Comparison of ENCODE assay signal across 14 cellular contexts in the genomic region with DNA sequence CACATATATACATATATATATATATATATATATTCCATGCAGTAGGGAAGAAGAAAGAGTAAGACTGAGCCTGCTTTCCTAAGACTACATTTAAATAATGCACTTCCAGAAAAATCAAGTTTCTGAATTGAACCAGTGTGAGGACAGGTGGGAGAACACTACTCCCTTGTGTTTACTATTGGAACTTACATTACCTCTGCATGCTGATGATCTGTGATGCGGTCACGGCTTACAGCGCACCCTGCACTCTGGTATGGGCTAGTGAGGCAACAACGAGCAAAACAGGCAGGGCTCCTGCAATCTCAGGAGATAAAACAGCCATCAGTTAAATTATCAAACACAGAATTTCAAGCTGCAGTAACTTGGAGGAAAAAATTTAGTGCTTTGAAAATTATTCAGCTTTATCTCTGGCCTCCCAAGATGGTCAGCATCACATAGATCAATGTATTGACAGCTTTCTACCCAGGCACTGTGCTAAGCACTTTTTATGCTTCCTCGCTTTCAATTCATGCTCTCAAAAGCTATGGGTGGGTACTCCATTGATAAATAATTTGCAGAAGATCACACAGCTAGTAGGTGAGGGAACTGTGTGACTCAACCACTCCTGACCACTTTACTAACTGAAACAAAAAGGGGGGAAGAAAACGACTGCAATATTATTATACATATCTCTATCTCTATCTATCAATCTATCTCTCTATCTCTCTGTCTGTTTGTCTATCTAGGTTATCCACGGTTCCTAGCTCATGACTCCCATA. TPM values are rescaled to one million over a fixed set of nuclear protein-coding genes. Genes with fewer than 3 reads are reported as not detected.
DNase-seq lines count a peak whose midpoint lies in the region; ATAC-seq, FAIRE-seq and TF ChIP-seq lines count a peak whose summit lies in the region.
"Had no signal": no experiment of that assay in that cellular context is flagged by ENCODE, and none has a peak within 500 bp of the region (broad histone marks: within the 10 kb centered on the region; RNA-seq: fewer than 3 reads in every experiment).

No MANE protein-coding gene starts in this region.

- H3K79me1 ChIP-seq in H9 (ENCODE audit: insufficient read depth, low read depth, low read length, poor library complexity, severe bottlenecking), result no peaks in the 10 kb centered on the region

- H2BK15ac ChIP-seq in H9 (ENCODE audit: low read depth, low read length), result no peak overlapping the region

- H2AFZ ChIP-seq in H9 (ENCODE audit: low read length) (no peak overlapping the region), SK-N-SH (ENCODE audit: low read depth) (no peak overlapping the region; the same call in 1 of the 2 replicates)

- H3F3A ChIP-seq in SK-N-SH (replicated peaks; ENCODE audit: insufficient read depth), result peaks cover 7% of the 10 kb centered on the region

- H4K20me1 ChIP-seq in H9 (ENCODE audit: control insufficient read depth, insufficient read depth, insufficient read length), result no peaks in the 10 kb centered on the region
- no peaks in the 10 kb centered on the region for H4K20me1 ChIP-seq in SK-N-SH (ENCODE audit: insufficient read depth)

- H3K56ac ChIP-seq in H9 (ENCODE audit: insufficient read length, low read depth, low read length), result no peak overlapping the region

- POLR2A ChIA-PET in SK-N-SH (lab: Yijun Ruan, JAX), result interaction anchor here (0.7 kb wide), 1 partner anchor 89 kb away, joined by 3 read pairs; no protein-coding TSS in a partner anchor

- no peak overlapping the region for H2BK20ac ChIP-seq in H9 (ENCODE audit: low read depth, low read length, poor library complexity, severe bottlenecking)

- H3K4me3 Mint-ChIP-seq in H9, result no peak overlapping the region
- no peak overlapping the region for H3K4me3 Mint-ChIP-seq in progenitor cell of endocrine pancreas (ENCODE audit: low read depth)
- H3K4me3 Mint-ChIP-seq: activated CD8-positive, alpha-beta memory T cell treated with anti-CD3 and anti-CD28 coated beads, Interleukin-2, amount 10 ng/mL, durations not matched to agents 7 days and 5 days; activated naive CD8-positive, alpha-beta T cell treated with anti-CD3 and anti-CD28 coated beads for 36 hours had no signal

- H3K27ac Mint-ChIP-seq in H9 (no peak overlapping the region), progenitor cell of endocrine pancreas (peak overlapping the region; percentile 62)
- H3K27ac Mint-ChIP-seq: activated CD8-positive, alpha-beta memory T cell treated with anti-CD3 and anti-CD28 coated beads, Interleukin-2, amount 10 ng/mL, durations not matched to agents 7 days and 5 days; activated naive CD8-positive, alpha-beta T cell treated with anti-CD3 and anti-CD28 coated beads for 36 hours had no signal

- no peak overlapping the region for H2AK5ac ChIP-seq in H9 (ENCODE audit: insufficient read length, low read length)

- H3K4me2 ChIP-seq in H9 (ENCODE audit: insufficient read depth, insufficient read length, low read length) (no peak overlapping the region), SK-N-SH (no peak overlapping the region)

- H3K36me3 Mint-ChIP-seq in H9 (ENCODE audit: insufficient read depth in 1 of 3, low read depth in 3 of 3) (peaks cover 0 to 11% (median 4%) of the 10 kb centered on the region in 3 experiments; a peak in 4 of 7 replicates), progenitor cell of endocrine pancreas (ENCODE audit: insufficient read depth) (peaks cover 1% of the 10 kb centered on the region)
- H3K36me3 Mint-ChIP-seq: activated CD8-positive, alpha-beta memory T cell treated with anti-CD3 and anti-CD28 coated beads, Interleukin-2, amount 10 ng/mL, durations not matched to agents 7 days and 5 days; activated naive CD8-positive, alpha-beta T cell treated with anti-CD3 and anti-CD28 coated beads for 36 hours had no signal

- no peak overlapping the region for H4K8ac ChIP-seq in H9 (replicated peaks; ENCODE audit: insufficient read length, low read depth, low read length)

- no peaks in the 10 kb centered on the region for H3K23me2 ChIP-seq in H9 (ENCODE audit: insufficient read length, low read depth, low read length, poor library complexity, severe bottlenecking)

- no peak for ATAC-seq in GM19397 (IDR thresholded peaks at IDR 0.05; ENCODE audit: unreplicated experiment)
- ATAC-seq: activated CD8-positive, alpha-beta memory T cell treated with anti-CD3 and anti-CD28 coated beads, Interleukin-2, amount 10 ng/mL, durations not matched to agents 7 days and 5 days had no signal

- DNase-seq in H9 (no peak), SK-N-SH (no peak), fibroblast of villous mesenchyme (ENCODE audit: low read depth) (no peak), progenitor cell of endocrine pancreas (ENCODE audit: low spot score, unreplicated experiment) (no peak), HTR-8/SVneo (ENCODE audit: insufficient read length, low spot score) (no peak)
- DNase-seq in activated CD4-positive, alpha-beta T cell treated with anti-CD3 and anti-CD28 coated beads, Interleukin-2, amount 50 U/mL, for 48 hours, result no peak
- DNase-seq: activated CD8-positive, alpha-beta memory T cell treated with anti-CD3 and anti-CD28 coated beads, Interleukin-2, amount 10 ng/mL, durations not matched to agents 7 days and 5 days; activated naive CD8-positive, alpha-beta T cell treated with anti-CD3 and anti-CD28 coated beads for 36 hours; DMS79; islet precursor cell; NCI-H187 treated with DMSO at 0.1 percent for 48 hours; stimulated activated CD4-positive, alpha-beta T cell treated with anti-CD3 and anti-CD28 coated beads, Interleukin-2, amount 100 ng/mL, for 24 hours; stimulated activated naive CD4-positive, alpha-beta T cell treated with Interleukin-2 at 50 U/mL for 16 hours had no signal

- H3K27me3 ChIP-seq in H9 (ENCODE audit: insufficient read depth, low read length) (no peaks in the 10 kb centered on the region), SK-N-SH (ENCODE audit: insufficient read depth) (no peaks in the 10 kb centered on the region)

- no peak overlapping the region for H3K14ac ChIP-seq in H9 (ENCODE audit: insufficient read depth, low read length)

- H3K23ac ChIP-seq in H9 (ENCODE audit: insufficient read length, low read depth, low read length), result no peak overlapping the region

- no peaks in the 10 kb centered on the region; the same call in 1 of the 2 replicates for H3K4me1 ChIP-seq in H9 (ENCODE audit: insufficient read depth, low read length)
- peaks cover 4 to 5% of the 10 kb centered on the region in 2 experiments; a peak in 2 of 4 replicates for H3K4me1 ChIP-seq in SK-N-SH (ENCODE audit: control insufficient read depth in 1 of 2, insufficient read depth in 2 of 2, low read depth in 1 of 2, low read length in 1 of 2)

- H2BK12ac ChIP-seq in H9 (ENCODE audit: insufficient read length, low read depth, low read length), result no peak overlapping the region

- WGBS in H9 (ENCODE audit: extremely low coverage, insufficient read length, low lambda C conversion rate), result no CpG with 5 or more reads among the region's 7 CpGs
- WGBS in SK-N-SH (ENCODE audit: low lambda C conversion rate), result 78% methylated on average over 7 of the region's 7 CpGs

- no peak overlapping the region for H4K5ac ChIP-seq in H9 (ENCODE audit: insufficient read length, low read depth, low read length)

- peak; percentile 48; the same call in 2 of the 3 replicates for TF ChIP-seq CTCF in H9 (conservative IDR thresholded peaks at IDR 0.05)
- peak; percentile 32 for TF ChIP-seq CTCF in SK-N-SH (IDR thresholded peaks at IDR 0.05)
- peak; percentile 22 for TF ChIP-seq CTCF in fibroblast of villous mesenchyme (IDR thresholded peaks at IDR 0.05; ENCODE audit: insufficient read depth, low read depth, low read length)
- TF ChIP-seq CTCF in progenitor cell of endocrine pancreas (IDR thresholded peaks at IDR 0.05; ENCODE audit: unreplicated experiment), result no peak

- H3K9me3 Mint-ChIP-seq in H9 (peaks cover 2% of the 10 kb centered on the region in 2 experiments; a peak in 3 of 5 replicates), progenitor cell of endocrine pancreas (ENCODE audit: low read depth) (no peaks in the 10 kb centered on the region)
- H3K9me3 Mint-ChIP-seq: activated naive CD8-positive, alpha-beta T cell treated with anti-CD3 and anti-CD28 coated beads for 36 hours had no signal

- no peaks in the 10 kb centered on the region for H3K9me3 ChIP-seq in H9 (ENCODE audit: control insufficient read depth, low read depth, low read length)
- H3K9me3 ChIP-seq in SK-N-SH, result no peaks in the 10 kb centered on the region

- no peak overlapping the region for H2BK5ac ChIP-seq in H9 (ENCODE audit: insufficient read length, low read length)

- no peak overlapping the region for H3K18ac ChIP-seq in H9 (ENCODE audit: insufficient read length, low read depth, low read length)

- no peak overlapping the region for H4K91ac ChIP-seq in H9 (ENCODE audit: insufficient read length, low read depth, low read length)

- no peaks in the 10 kb centered on the region for H3K36me3 ChIP-seq in SK-N-SH (replicated peaks in 1 of 2; ENCODE audit: control insufficient read depth in 1 of 2, insufficient read depth in 2 of 2, low read length in 1 of 2)

- no peak overlapping the region for H3T11ph ChIP-seq in H9 (ENCODE audit: low read length)

- TF ChIP-seq EP300 in SK-N-SH (IDR thresholded peaks at IDR 0.05; ENCODE audit: borderline replicate concordance in 1 of 2, low read depth in 1 of 2, low read length in 1 of 2), result no peak

- H3K9ac ChIP-seq in H9 (ENCODE audit: extremely low read depth, insufficient read length, low read length), result no peak overlapping the region
- no peak overlapping the region for H3K9ac ChIP-seq in SK-N-SH

- no peak overlapping the region for H3K27ac ChIP-seq in H9 (ENCODE audit: insufficient read length, low read depth, low read length)
- no peak overlapping the region for H3K27ac ChIP-seq in SK-N-SH (ENCODE audit: low read depth in 2 of 2, low read length in 1 of 2)

- CTCF ChIA-PET in SK-N-SH (lab: Yijun Ruan, JAX), result interaction anchor here (0.7 to 2.8 kb wide), 7 partner anchors 7 to 338 kb away, joined by 3 to 11 read pairs (median 6); no protein-coding TSS in a partner anchor

- H3K9me2 ChIP-seq in SK-N-SH, result no peaks in the 10 kb centered on the region

- H3K4me1 Mint-ChIP-seq in H9 (peaks cover 5 to 13% of the 10 kb centered on the region in 2 experiments), progenitor cell of endocrine pancreas (ENCODE audit: low read depth) (peaks cover 28% of the 10 kb centered on the region)
- H3K4me1 Mint-ChIP-seq: activated CD8-positive, alpha-beta memory T cell treated with anti-CD3 and anti-CD28 coated beads, Interleukin-2, amount 10 ng/mL, durations not matched to agents 7 days and 5 days; activated naive CD8-positive, alpha-beta T cell treated with anti-CD3 and anti-CD28 coated beads for 36 hours had no signal

- H3K79me2 ChIP-seq in H9 (ENCODE audit: insufficient read depth, low read length) (no peaks in the 10 kb centered on the region), SK-N-SH (ENCODE audit: insufficient read depth) (no peaks in the 10 kb centered on the region)

- H2BK120ac ChIP-seq in H9 (ENCODE audit: low read depth, low read length, poor library complexity, severe bottlenecking), result no peak overlapping the region

- H3K4me3 ChIP-seq in SK-N-SH (ENCODE audit: low read depth in 2 of 2, low read length in 1 of 2), result no peak overlapping the region
- H3K4me3 ChIP-seq in fibroblast of villous mesenchyme (ENCODE audit: low read depth, low read length), result no peak overlapping the region

- TF ChIP-seq RAD21 in SK-N-SH (IDR thresholded peaks at IDR 0.05; ENCODE audit: low read length), result peak; percentile 47

- no peak overlapping the region for H3K4ac ChIP-seq in H9 (ENCODE audit: low read depth, low read length)

- H3K27me3 Mint-ChIP-seq in H9 (ENCODE audit: low read depth), result no peaks in the 10 kb centered on the region
- no peaks in the 10 kb centered on the region for H3K27me3 Mint-ChIP-seq in progenitor cell of endocrine pancreas

- FAIRE-seq in HTR-8/SVneo (lab: Jason Lieb, UNC), result no peak

RNA-seq across cellular contexts. Expression of a gene that starts 20.5 kb away (rescaled TPM):
- total RNA-seq in H9 (2021) (0.77 and 0.88 TPM in 2 replicates), fibroblast of villous mesenchyme (under 0.01 TPM in 2 replicates), progenitor cell of endocrine pancreas (16.1 and 20.6 TPM in 2 replicates)
- polyA plus RNA-seq in SK-N-SH (2012; rRNA removed), result 0.13 TPM in 2 replicates
- 0.10 and 0.14 TPM in 2 replicates for polyA plus RNA-seq in SK-N-SH (2012; cell fraction: cytosol; rRNA removed)
- 0.05 and 0.10 TPM in 2 replicates for polyA plus RNA-seq in SK-N-SH (2012; cell fraction: nucleus; rRNA removed)
- total RNA-seq: activated CD8-positive, alpha-beta memory T cell treated with anti-CD3 and anti-CD28 coated beads, Interleukin-2, amount 10 ng/mL, durations not matched to agents 7 days and 5 days; activated naive CD8-positive, alpha-beta T cell treated with anti-CD3 and anti-CD28 coated beads for 36 hours had no signal
